27 cellular contexts compared by ENCODE assay signal in genomic region chr7:5343893-5344292, GRCh38.
"Had no signal": no experiment of that assay in that cellular context is flagged by ENCODE, and none has a peak within 500 bp of the region (broad histone marks: within the 10 kb centered on the region; RNA-seq: fewer than 3 reads in every experiment).

No MANE protein-coding gene starts in this region.

- ATAC-seq: natural killer cell; pancreas; right cardiac atrium; sciatic nerve; stimulated activated naive B cell treated with anti-CD40 and anti-IgM and Interleukin-4, amounts not matched to agents 10 μg/mL and 1 μg/mL and 100 μg/mL, for 72 hours; stimulated activated naive CD8-positive, alpha-beta T cell treated with anti-CD3 and anti-CD28 coated beads, Interleukin-15, Interleukin-2, amounts not matched to agents 100 U/mL and 50 U/mL, for 24 hours had no signal

- DNase-seq: islet precursor cell; left ventricle myocardium inferior; mesendoderm; naive B cell; natural killer cell; nephron progenitor cell; pancreas; posterior cingulate gyrus; retina; stimulated activated CD4-positive, alpha-beta T cell treated with anti-CD3 and anti-CD28 coated beads, Interleukin-12 subunit alpha, Interleukin-12 subunit beta, amount 100 ng/mL, for 4 hours; stimulated activated CD4-positive, alpha-beta T cell treated with anti-CD3 and anti-CD28 coated beads, Interleukin-15, amount 100 ng/mL, for 24 hours; stimulated activated CD4-positive, alpha-beta T cell treated with anti-CD3 and anti-CD28 coated beads, Interleukin-2, amount 100 ng/mL, for 24 hours; stimulated activated CD4-positive, alpha-beta T cell treated with anti-CD3 and anti-CD28 coated beads, Interleukin-4, amount 100 ng/mL, for 1 hour; stimulated activated naive B cell treated with anti-CD40 and anti-IgM and Interleukin-4, amounts not matched to agents 10 μg/mL and 1 μg/mL and 100 μg/mL, for 72 hours; stimulated activated naive CD8-positive, alpha-beta T cell treated with anti-CD3 and anti-CD28 coated beads, Interleukin-15, Interleukin-2, amounts not matched to agents 100 U/mL and 50 U/mL, for 24 hours; stomach; testis; thyroid gland; transverse colon; upper lobe of left lung had no signal

- H3K4me1 ChIP-seq: left ventricle myocardium inferior, pancreas, prostate gland, testis, thyroid gland, upper lobe of left lung had no signal

- H3K27ac Mint-ChIP-seq: mesothelial cell of epicardium; nephron progenitor cell; stimulated activated naive B cell treated with anti-CD40 and anti-IgM and Interleukin-4, amounts not matched to agents 10 μg/mL and 1 μg/mL and 100 μg/mL, for 72 hours had no signal

- H3K27me3 ChIP-seq: hepatocyte, pancreas, stomach, testis, thyroid gland, transverse colon, upper lobe of left lung had no signal

- H3K9me3 ChIP-seq: pancreas, prostate gland, testis, thyroid gland, transverse colon had no signal

- H3K4me3 ChIP-seq: hepatocyte, left ventricle myocardium inferior, lung, pancreas, prostate gland, skin epidermis, stomach, testis, thyroid gland, transverse colon, upper lobe of left lung had no signal

- H3K9me3 Mint-ChIP-seq: natural killer cell had no signal

- H3K27me3 Mint-ChIP-seq: naive B cell; stimulated activated naive B cell treated with anti-CD40 and anti-IgM and Interleukin-4, amounts not matched to agents 10 μg/mL and 1 μg/mL and 100 μg/mL, for 72 hours had no signal

- H3K27ac ChIP-seq: hepatocyte, left ventricle myocardium inferior, pancreas, prostate gland, skin epidermis, stomach, testis, thyroid gland, transverse colon, upper lobe of left lung had no signal

- H3K4me1 Mint-ChIP-seq: mesothelial cell of epicardium; stimulated activated naive B cell treated with anti-CD40 and anti-IgM and Interleukin-4, amounts not matched to agents 10 μg/mL and 1 μg/mL and 100 μg/mL, for 72 hours had no signal

- H3K4me3 Mint-ChIP-seq: mesothelial cell of epicardium; natural killer cell; nephron progenitor cell; stimulated activated naive B cell treated with anti-CD40 and anti-IgM and Interleukin-4, amounts not matched to agents 10 μg/mL and 1 μg/mL and 100 μg/mL, for 72 hours had no signal
